1 cellular context compared by ENCODE assay signal in genomic region chr9:114375386-114375785, GRCh38.
TF ChIP-seq lines count a peak whose summit lies in the region.

No MANE protein-coding gene starts in this region.

TF ChIP-seq in WTC11, 78 proteins besides CTCF, POLR2A, EP300 and RAD21 (continued from another document):
- TF ChIP-seq HMGXB4 (CRISPR knock-in tag; IDR thresholded peaks at IDR 0.05) (no peak), ATF6 (CRISPR knock-in tag; IDR thresholded peaks at IDR 0.05) (no peak), GABPB1 (CRISPR knock-in tag; IDR thresholded peaks at IDR 0.05) (no peak), ZSCAN18 (CRISPR knock-in tag; IDR thresholded peaks at IDR 0.05) (no peak), SOX15 (CRISPR knock-in tag; IDR thresholded peaks at IDR 0.05) (no peak), IRF1 (CRISPR knock-in tag; IDR thresholded peaks at IDR 0.05) (no peak), IRF2 (CRISPR knock-in tag; IDR thresholded peaks at IDR 0.05; ENCODE audit: borderline replicate concordance, low read depth) (no peak), ZNF532 (CRISPR knock-in tag; IDR thresholded peaks at IDR 0.05; ENCODE audit: borderline replicate concordance) (no peak), MLX (CRISPR knock-in tag; IDR thresholded peaks at IDR 0.05) (no peak), ATF2 (CRISPR knock-in tag; IDR thresholded peaks at IDR 0.05; ENCODE audit: borderline replicate concordance, low read depth) (no peak), CREM (CRISPR knock-in tag; IDR thresholded peaks at IDR 0.05) (no peak)
TF ChIP-seq in WTC11: peak in this region for 0.
